Comparison of ENCODE assay signal across 8 cellular contexts in the genomic region with DNA sequence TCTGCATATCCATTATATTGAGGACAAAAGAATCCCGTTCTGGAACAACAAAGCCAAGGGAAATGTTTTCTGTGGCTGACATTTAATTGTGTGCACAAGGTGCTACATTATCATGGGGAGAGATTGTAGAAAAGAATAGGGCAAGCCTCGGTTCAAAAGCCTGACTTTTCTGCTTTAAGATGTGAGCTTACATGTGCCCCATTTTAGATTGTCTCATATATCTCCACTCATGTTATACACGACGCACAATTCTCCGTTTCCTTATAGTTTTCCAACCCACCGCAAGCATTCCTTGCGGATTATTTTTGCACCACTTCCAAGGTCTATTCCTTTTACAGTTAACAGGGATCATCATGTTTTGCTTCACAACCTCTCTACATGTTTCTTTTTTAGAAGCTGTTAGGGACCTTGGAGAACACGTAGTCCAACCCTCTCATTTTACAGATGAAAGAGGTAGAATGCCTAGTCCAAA.
DNase-seq lines count a peak whose midpoint lies in the region; ATAC-seq and TF ChIP-seq lines count a peak whose summit lies in the region.

No MANE protein-coding gene starts in this region.

- peak overlapping the region; percentile 79 to 86 for H3K27ac ChIP-seq in liver (ENCODE audit: low read depth in 1 of 2, low read length in 2 of 2)
- peak overlapping the region; percentile 83 for H3K27ac ChIP-seq in subcutaneous abdominal adipose tissue (ENCODE audit: low read depth, low read length)

- peaks cover 0 to 4% (median 2%) of the 10 kb centered on the region in 4 donors for H3K4me1 ChIP-seq in liver (ENCODE audit: control insufficient read depth in 4 of 4, insufficient read depth in 4 of 4, low read length in 3 of 4)
- H3K4me1 ChIP-seq in subcutaneous abdominal adipose tissue (ENCODE audit: control insufficient read depth in 5 of 5, insufficient read depth in 5 of 5, low read length in 5 of 5) = peaks cover 0 to 15% (median 13%) of the 10 kb centered on the region in 5 donors

- no peak for TF ChIP-seq RAD21 in liver (IDR thresholded peaks at IDR 0.05)

- peak overlapping the region in 1 of 2 donors; percentile 15 for H3K9ac ChIP-seq in liver (ENCODE audit: low read depth in 1 of 2, low read length in 2 of 2)
- no peak overlapping the region for H3K9ac ChIP-seq in subcutaneous abdominal adipose tissue (ENCODE audit: low read length in 5 of 5)

- CTCF ChIA-PET in activated CD8-positive, alpha-beta T cell treated with anti-CD3 and anti-CD28 coated beads, Interleukin-2, amount 10 ng/mL, durations not matched to agents 7 days and 5 days (lab: Charles Lee) = interaction anchor here (0.6 to 5.8 kb wide), 55 partner anchors 10 to 650 kb away, joined by 3 to 58 read pairs (median 4); a partner anchor contains a TSS

- H3K9me3 Mint-ChIP-seq in T-helper 1 cell treated with Interleukin-12 subunit alpha and Interleukin-12 subunit beta and Interleukin-4 antibody, amounts not matched to agents 30 μg/mL and 1 μg/mL, for 36 hours = no peaks in the 10 kb centered on the region
- no peaks in the 10 kb centered on the region for H3K9me3 Mint-ChIP-seq in activated CD8-positive, alpha-beta T cell treated with anti-CD3 and anti-CD28 coated beads, Interleukin-2, amount 10 ng/mL, durations not matched to agents 7 days and 5 days (ENCODE audit: insufficient read depth)

- 54% methylated on average over 8 of the region's 8 CpGs for WGBS in liver

- H3K36me3 ChIP-seq in liver (ENCODE audit: control insufficient read depth in 4 of 4, insufficient read depth in 3 of 4, low read depth in 1 of 4, low read length in 3 of 4) = no peaks in the 10 kb centered on the region
- H3K36me3 ChIP-seq in subcutaneous abdominal adipose tissue (ENCODE audit: control insufficient read depth in 5 of 5, insufficient read depth in 5 of 5, low read length in 5 of 5) = no peaks in the 10 kb centered on the region

- no peak overlapping the region for H3K27ac Mint-ChIP-seq in T-helper 1 cell treated with Interleukin-12 subunit alpha and Interleukin-12 subunit beta and Interleukin-4 antibody, amounts not matched to agents 30 μg/mL and 1 μg/mL, for 36 hours
- H3K27ac Mint-ChIP-seq in activated CD8-positive, alpha-beta T cell treated with anti-CD3 and anti-CD28 coated beads, Interleukin-2, amount 10 ng/mL, durations not matched to agents 7 days and 5 days = peak overlapping the region; percentile 12

- no peaks in the 10 kb centered on the region for H3K9me3 ChIP-seq in liver (ENCODE audit: control insufficient read depth in 4 of 4, low read length in 3 of 4)
- no peaks in the 10 kb centered on the region for H3K9me3 ChIP-seq in subcutaneous abdominal adipose tissue (ENCODE audit: control insufficient read depth in 5 of 5, low read length in 5 of 5)

- H3K4me1 Mint-ChIP-seq in T-helper 1 cell treated with Interleukin-12 subunit alpha and Interleukin-12 subunit beta and Interleukin-4 antibody, amounts not matched to agents 30 μg/mL and 1 μg/mL, for 36 hours (ENCODE audit: low read depth) = peaks cover 6% of the 10 kb centered on the region
- H3K4me1 Mint-ChIP-seq in activated CD8-positive, alpha-beta T cell treated with anti-CD3 and anti-CD28 coated beads, Interleukin-2, amount 10 ng/mL, durations not matched to agents 7 days and 5 days (ENCODE audit: low read depth) = peaks cover 28% of the 10 kb centered on the region

- DNase-seq in T-helper 1 cell = no peak
- no peak for DNase-seq in activated CD8-positive, alpha-beta T cell treated with anti-CD3 and anti-CD28 coated beads, Interleukin-2, amount 10 ng/mL, durations not matched to agents 7 days and 5 days
- no peak for DNase-seq in NOMO-1 (lab: John Stamatoyannopoulos, UW; ENCODE audit: unreplicated experiment in 2 of 2)

- H3K36me3 Mint-ChIP-seq in T-helper 1 cell treated with Interleukin-12 subunit alpha and Interleukin-12 subunit beta and Interleukin-4 antibody, amounts not matched to agents 30 μg/mL and 1 μg/mL, for 36 hours (ENCODE audit: low read depth) = no peaks in the 10 kb centered on the region
- H3K36me3 Mint-ChIP-seq in activated CD8-positive, alpha-beta T cell treated with anti-CD3 and anti-CD28 coated beads, Interleukin-2, amount 10 ng/mL, durations not matched to agents 7 days and 5 days (ENCODE audit: low read depth) = no peaks in the 10 kb centered on the region

- POLR2A ChIA-PET in activated CD8-positive, alpha-beta T cell treated with anti-CD3 and anti-CD28 coated beads, Interleukin-2, amount 10 ng/mL, durations not matched to agents 7 days and 5 days (lab: Charles Lee) = interaction anchor here (1.4 kb wide), 1 partner anchor 103 kb away, joined by 3 read pairs; no protein-coding TSS in a partner anchor

- no peaks in the 10 kb centered on the region for H3K27me3 ChIP-seq in liver (ENCODE audit: control insufficient read depth in 4 of 4, insufficient read depth in 4 of 4, low read length in 3 of 4)
- H3K27me3 ChIP-seq in subcutaneous abdominal adipose tissue (ENCODE audit: control insufficient read depth in 5 of 5, insufficient read depth in 4 of 5, low read length in 5 of 5) = no peaks in the 10 kb centered on the region

- TF ChIP-seq CTCF in liver (IDR thresholded peaks at IDR 0.05; ENCODE audit: low read depth, low read length, missing input control) = no peak

- H3K4me3 ChIP-seq in liver (ENCODE audit: low read depth in 1 of 3, low read length in 3 of 3) (peak overlapping the region in 1 of 3 donors; percentile 74), subcutaneous abdominal adipose tissue (ENCODE audit: low read depth in 1 of 5, low read length in 5 of 5) (peak overlapping the region in 2 of 5 donors; percentile 64 to 74)

- H3K27me3 Mint-ChIP-seq in T-helper 1 cell treated with Interleukin-12 subunit alpha and Interleukin-12 subunit beta and Interleukin-4 antibody, amounts not matched to agents 30 μg/mL and 1 μg/mL, for 36 hours (ENCODE audit: low read depth) = peaks cover 28% of the 10 kb centered on the region
- peaks cover 17% of the 10 kb centered on the region for H3K27me3 Mint-ChIP-seq in activated CD8-positive, alpha-beta T cell treated with anti-CD3 and anti-CD28 coated beads, Interleukin-2, amount 10 ng/mL, durations not matched to agents 7 days and 5 days (ENCODE audit: low read depth)

- no peak for ATAC-seq in activated CD8-positive, alpha-beta T cell treated with anti-CD3 and anti-CD28 coated beads, Interleukin-2, amount 10 ng/mL, durations not matched to agents 7 days and 5 days
- no peak for ATAC-seq in HG03175 (IDR thresholded peaks at IDR 0.05; ENCODE audit: unreplicated experiment)
- no peak for ATAC-seq in HG02981 (IDR thresholded peaks at IDR 0.05; ENCODE audit: unreplicated experiment)

- peak overlapping the region; percentile 67 for H3K4me3 Mint-ChIP-seq in T-helper 1 cell treated with Interleukin-12 subunit alpha and Interleukin-12 subunit beta and Interleukin-4 antibody, amounts not matched to agents 30 μg/mL and 1 μg/mL, for 36 hours
- H3K4me3 Mint-ChIP-seq in activated CD8-positive, alpha-beta T cell treated with anti-CD3 and anti-CD28 coated beads, Interleukin-2, amount 10 ng/mL, durations not matched to agents 7 days and 5 days = peak overlapping the region; percentile 59

TF ChIP-seq in liver, 16 proteins besides CTCF, POLR2A, EP300 and RAD21:
- no peak for TF ChIP-seq JUND (IDR thresholded peaks at IDR 0.05)
- TF ChIP-seq RXRA (IDR thresholded peaks at IDR 0.05) = no peak
